Comparison of ENCODE assay signal across 20 cellular contexts in genomic region chr12:132661972-132662371, GRCh38. TPM values are rescaled to one million over a fixed set of nuclear protein-coding genes. Genes with fewer than 3 reads are reported as not detected.
DNase-seq lines count a peak whose midpoint lies in the region; ATAC-seq and TF ChIP-seq lines count a peak whose summit lies in the region.
"Had no signal": no experiment of that assay in that cellular context is flagged by ENCODE, and none has a peak within 500 bp of the region (broad histone marks: within the 10 kb centered on the region; RNA-seq: fewer than 3 reads in every experiment).

No MANE protein-coding gene starts in this region.

- H3K4me3 ChIP-seq in DND-41 (ENCODE audit: low read depth in 1 of 2, low read length in 2 of 2) = no peak overlapping the region
- H3K4me3 ChIP-seq in neutrophil (ENCODE audit: low read depth in 1 of 2, low read length in 1 of 2) = no peak overlapping the region
- no peak overlapping the region for H3K4me3 ChIP-seq in MM.1S (ENCODE audit: low read length)
- H3K4me3 ChIP-seq: SJCRH30 had no signal

- H3K9ac ChIP-seq in DND-41 (ENCODE audit: low read depth, low read length) (no peak overlapping the region), MM.1S (ENCODE audit: low read length) (no peak overlapping the region)

- no peaks in the 10 kb centered on the region for H3K9me3 Mint-ChIP-seq in activated naive CD8-positive, alpha-beta T cell treated with anti-CD3 and anti-CD28 coated beads, Interleukin-2, amount 10 ng/mL, durations not matched to agents 7 days and 5 days
- no peaks in the 10 kb centered on the region for H3K9me3 Mint-ChIP-seq in activated naive CD8-positive, alpha-beta T cell treated with anti-CD3 and anti-CD28 coated beads for 36 hours
- no peaks in the 10 kb centered on the region for H3K9me3 Mint-ChIP-seq in chondrocyte (ENCODE audit: low read depth)
- H3K9me3 Mint-ChIP-seq: CD8-positive, alpha-beta memory T cell had no signal

- peaks cover 47% of the 10 kb centered on the region for H3K4me1 Mint-ChIP-seq in activated naive CD8-positive, alpha-beta T cell treated with anti-CD3 and anti-CD28 coated beads, Interleukin-2, amount 10 ng/mL, durations not matched to agents 7 days and 5 days
- peaks cover 9% of the 10 kb centered on the region for H3K4me1 Mint-ChIP-seq in activated naive CD8-positive, alpha-beta T cell treated with anti-CD3 and anti-CD28 coated beads for 36 hours
- H3K4me1 Mint-ChIP-seq in chondrocyte (ENCODE audit: low read depth) = no peaks in the 10 kb centered on the region

- no peak for ATAC-seq in activated naive CD8-positive, alpha-beta T cell treated with anti-CD3 and anti-CD28 coated beads, Interleukin-2, amount 10 ng/mL, durations not matched to agents 7 days and 5 days (ENCODE audit: low read depth)
- no peak for ATAC-seq in DND-41 (ENCODE audit: insufficient read depth, low read depth)
- ATAC-seq: PC-3 had no signal

- no peak overlapping the region for H3K4me3 Mint-ChIP-seq in activated naive CD8-positive, alpha-beta T cell treated with anti-CD3 and anti-CD28 coated beads, Interleukin-2, amount 10 ng/mL, durations not matched to agents 7 days and 5 days
- no peak overlapping the region for H3K4me3 Mint-ChIP-seq in activated naive CD8-positive, alpha-beta T cell treated with anti-CD3 and anti-CD28 coated beads for 36 hours
- H3K4me3 Mint-ChIP-seq in chondrocyte (ENCODE audit: unreplicated experiment) = no peak overlapping the region
- H3K4me3 Mint-ChIP-seq: CD8-positive, alpha-beta memory T cell had no signal

- POLR2A ChIA-PET in activated naive CD8-positive, alpha-beta T cell treated with anti-CD3 and anti-CD28 coated beads, Interleukin-2, amount 10 ng/mL, durations not matched to agents 7 days and 5 days (lab: Charles Lee) = no interaction called here

- H4K20me1 ChIP-seq in DND-41 (ENCODE audit: insufficient read depth, low read length) (peaks cover 45% of the 10 kb centered on the region), MM.1S (ENCODE audit: insufficient read depth, low read length) (no peaks in the 10 kb centered on the region)

- H3K27ac ChIP-seq in DND-41 (ENCODE audit: low read length) = peak overlapping the region; percentile 86
- peak overlapping the region; percentile 80 for H3K27ac ChIP-seq in neutrophil
- no peak overlapping the region for H3K27ac ChIP-seq in MM.1S (ENCODE audit: low read length)
- H3K27ac ChIP-seq in caudate nucleus (ENCODE audit: low read depth, low read length) = no peak overlapping the region
- H3K27ac ChIP-seq: SJCRH30 had no signal

- H3K9me2 ChIP-seq in MM.1S (replicated peaks; ENCODE audit: insufficient read depth, low read length) = no peaks in the 10 kb centered on the region

- peaks cover 100% of the 10 kb centered on the region for H3K36me3 ChIP-seq in DND-41 (ENCODE audit: insufficient read depth, low read length)
- peaks cover 14% of the 10 kb centered on the region for H3K36me3 ChIP-seq in neutrophil
- H3K36me3 ChIP-seq in MM.1S (replicated peaks; ENCODE audit: insufficient read depth, low read length) = no peaks in the 10 kb centered on the region

- H3K27me3 Mint-ChIP-seq in activated naive CD8-positive, alpha-beta T cell treated with anti-CD3 and anti-CD28 coated beads, Interleukin-2, amount 10 ng/mL, durations not matched to agents 7 days and 5 days = no peaks in the 10 kb centered on the region
- no peaks in the 10 kb centered on the region for H3K27me3 Mint-ChIP-seq in activated naive CD8-positive, alpha-beta T cell treated with anti-CD3 and anti-CD28 coated beads for 36 hours
- H3K27me3 Mint-ChIP-seq in chondrocyte (ENCODE audit: low read depth) = no peaks in the 10 kb centered on the region
- H3K27me3 Mint-ChIP-seq: CD8-positive, alpha-beta memory T cell had no signal

- no peak overlapping the region for H3K4me2 ChIP-seq in DND-41 (ENCODE audit: insufficient read depth, low read length)
- no peak overlapping the region for H3K4me2 ChIP-seq in MM.1S (ENCODE audit: low read depth, low read length)

- peaks cover 52% of the 10 kb centered on the region for H3K4me1 ChIP-seq in DND-41 (ENCODE audit: insufficient read depth, low read length)
- peaks cover 80% of the 10 kb centered on the region in 2 experiments for H3K4me1 ChIP-seq in neutrophil (ENCODE audit: control insufficient read depth in 1 of 2, insufficient read depth in 1 of 2, low read depth in 1 of 2, low read length in 1 of 2)
- no peaks in the 10 kb centered on the region for H3K4me1 ChIP-seq in MM.1S (ENCODE audit: low read length)
- H3K4me1 ChIP-seq: SJCRH30 had no signal

- H3F3A ChIP-seq in MM.1S (ENCODE audit: insufficient read depth, low read length) = no peaks in the 10 kb centered on the region

- peak overlapping the region; percentile 6 for H3K27ac Mint-ChIP-seq in activated naive CD8-positive, alpha-beta T cell treated with anti-CD3 and anti-CD28 coated beads, Interleukin-2, amount 10 ng/mL, durations not matched to agents 7 days and 5 days
- no peak overlapping the region for H3K27ac Mint-ChIP-seq in activated naive CD8-positive, alpha-beta T cell treated with anti-CD3 and anti-CD28 coated beads for 36 hours
- H3K27ac Mint-ChIP-seq in chondrocyte (ENCODE audit: unreplicated experiment) = no peak overlapping the region

- no peak overlapping the region for H2AFZ ChIP-seq in DND-41 (ENCODE audit: low read depth, low read length)
- no peak overlapping the region for H2AFZ ChIP-seq in MM.1S (ENCODE audit: low read length)

- H3K27me3 ChIP-seq in DND-41 (ENCODE audit: insufficient read depth, low read length, poor library complexity) (no peaks in the 10 kb centered on the region), neutrophil (no peaks in the 10 kb centered on the region), MM.1S (replicated peaks; ENCODE audit: insufficient read depth, low read length) (no peaks in the 10 kb centered on the region)
- H3K27me3 ChIP-seq: SJCRH30 had no signal

- H3K36me3 Mint-ChIP-seq in activated naive CD8-positive, alpha-beta T cell treated with anti-CD3 and anti-CD28 coated beads, Interleukin-2, amount 10 ng/mL, durations not matched to agents 7 days and 5 days = peaks cover 56% of the 10 kb centered on the region
- peaks cover 51% of the 10 kb centered on the region for H3K36me3 Mint-ChIP-seq in activated naive CD8-positive, alpha-beta T cell treated with anti-CD3 and anti-CD28 coated beads for 36 hours
- peaks cover 59% of the 10 kb centered on the region for H3K36me3 Mint-ChIP-seq in chondrocyte (ENCODE audit: low read depth)

- TF ChIP-seq CTCF in DND-41 (IDR thresholded peaks at IDR 0.05; ENCODE audit: borderline replicate concordance, extremely low read depth, low read length, poor library complexity, severe bottlenecking) (no peak), chondrocyte (IDR thresholded peaks at IDR 0.05) (no peak), neutrophil (IDR thresholded peaks at IDR 0.05) (no peak), MM.1S (IDR thresholded peaks at IDR 0.05; ENCODE audit: low read length) (no peak)

- DNase-seq in activated naive CD8-positive, alpha-beta T cell treated with anti-CD3 and anti-CD28 coated beads, Interleukin-2, amount 10 ng/mL, durations not matched to agents 7 days and 5 days = no peak
- no peak for DNase-seq in activated naive CD8-positive, alpha-beta T cell treated with anti-CD3 and anti-CD28 coated beads for 36 hours
- no peak for DNase-seq in DND-41
- peak; percentile 43 for DNase-seq in chondrocyte (ENCODE audit: low spot score)
- DNase-seq in activated CD4-positive, CD25-positive, alpha-beta regulatory T cell (lab: John Stamatoyannopoulos, UW) = no peak
- no peak for DNase-seq in MM.1S
- DNase-seq in caudate nucleus (lab: John Stamatoyannopoulos, UW) = no peak
- DNase-seq: C1 segment of cervical spinal cord; CD8-positive, alpha-beta memory T cell; DMS79; KBM-7; NCI-H1436; NCI-H1930; NCI-H345; NCI-H524 treated with DMSO at 0.1 percent for 48 hours; PC-3; RPMI8226; SJCRH30 had no signal

- H3K9me3 ChIP-seq in DND-41 (ENCODE audit: insufficient read depth, low read length, severe bottlenecking) (no peaks in the 10 kb centered on the region), neutrophil (no peaks in the 10 kb centered on the region), MM.1S (replicated peaks; ENCODE audit: insufficient read depth, low read length) (no peaks in the 10 kb centered on the region)
- H3K9me3 ChIP-seq: SJCRH30 had no signal

- H3K79me2 ChIP-seq in DND-41 (ENCODE audit: insufficient read depth, low read length) (peaks cover 26% of the 10 kb centered on the region; the same call in 1 of the 2 replicates), MM.1S (ENCODE audit: low read length) (no peaks in the 10 kb centered on the region)

RNA-seq across cellular contexts. Expression of gene POLE, which starts 25.2 kb away (rescaled TPM):
- 100 to 1,000 TPM; 168 TPM for total RNA-seq in activated naive CD8-positive, alpha-beta T cell treated with anti-CD3 and anti-CD28 coated beads, Interleukin-2, amount 10 ng/mL, durations not matched to agents 7 days and 5 days
- 100 to 1,000 TPM; 117 to 123 TPM for total RNA-seq in activated naive CD8-positive, alpha-beta T cell treated with anti-CD3 and anti-CD28 coated beads for 36 hours
- 44.7 to 65.7 TPM (median 48.0 TPM) in 3 replicates for total RNA-seq in chondrocyte

RNA-seq across cellular contexts. Expression of gene PXMP2, which starts 25.4 kb away (rescaled TPM):
- 10 to 100 TPM; 26.6 to 29.2 TPM for total RNA-seq in activated naive CD8-positive, alpha-beta T cell treated with anti-CD3 and anti-CD28 coated beads, Interleukin-2, amount 10 ng/mL, durations not matched to agents 7 days and 5 days
- total RNA-seq in activated naive CD8-positive, alpha-beta T cell treated with anti-CD3 and anti-CD28 coated beads for 36 hours = 10 to 100 TPM; 18.3 to 19.0 TPM
- total RNA-seq in chondrocyte = 18.5 to 19.5 TPM (median 19.0 TPM) in 3 replicates

RNA-seq across cellular contexts. Expression of gene P2RX2, which starts 43.4 kb away (rescaled TPM):
- not detected for total RNA-seq in activated naive CD8-positive, alpha-beta T cell treated with anti-CD3 and anti-CD28 coated beads, Interleukin-2, amount 10 ng/mL, durations not matched to agents 7 days and 5 days
- not detected for total RNA-seq in activated naive CD8-positive, alpha-beta T cell treated with anti-CD3 and anti-CD28 coated beads for 36 hours
- total RNA-seq in chondrocyte = not detected in 3 replicates
- total RNA-seq: A673; CD8-positive, alpha-beta memory T cell; PC-3; SJCRH30 had no signal

RNA-seq across cellular contexts. Expression of gene PGAM5, which starts 48.7 kb away (rescaled TPM):
- total RNA-seq in activated naive CD8-positive, alpha-beta T cell treated with anti-CD3 and anti-CD28 coated beads, Interleukin-2, amount 10 ng/mL, durations not matched to agents 7 days and 5 days = 10 to 100 TPM; 34.3 to 41.8 TPM
- total RNA-seq in activated naive CD8-positive, alpha-beta T cell treated with anti-CD3 and anti-CD28 coated beads for 36 hours = 100 to 1,000 TPM; 102 to 105 TPM
- 18.8 to 22.1 TPM (median 19.9 TPM) in 3 replicates for total RNA-seq in chondrocyte

RNA-seq across cellular contexts. Expression of gene LRCOL1, which starts 51.6 kb away (rescaled TPM):
- not detected for total RNA-seq in activated naive CD8-positive, alpha-beta T cell treated with anti-CD3 and anti-CD28 coated beads, Interleukin-2, amount 10 ng/mL, durations not matched to agents 7 days and 5 days
- total RNA-seq in activated naive CD8-positive, alpha-beta T cell treated with anti-CD3 and anti-CD28 coated beads for 36 hours = not detected
- not detected in 3 replicates for total RNA-seq in chondrocyte
- total RNA-seq: A673; CD8-positive, alpha-beta memory T cell; PC-3; SJCRH30 had no signal

Comparison
In these comparisons a context has a peak if more than half of its experiments do, and no peak if none do; other contexts are left out.
1. H3K27ac ChIP-seq: peak in DND-41 (single experiment) and neutrophil (single experiment); none in MM.1S (single experiment) and caudate nucleus (single experiment).